ENCODE assay signal across 1 cellular context in genomic region chr10:24495666-24496065, GRCh38.
TF ChIP-seq lines count a peak whose summit lies in the region.

No MANE protein-coding gene starts in this region.

TF ChIP-seq in H1, 55 proteins besides CTCF, POLR2A, EP300 and RAD21:
- TF ChIP-seq TAF7 (optimal IDR thresholded peaks at IDR 0.05; ENCODE audit: borderline replicate concordance, low read depth, low read length): no peak
- TF ChIP-seq KDM5A (IDR thresholded peaks at IDR 0.05; ENCODE audit: low read length): no peak
- no peak for TF ChIP-seq USF2 (IDR thresholded peaks at IDR 0.05; ENCODE audit: low read length)
- TF ChIP-seq EZH2 (IDR thresholded peaks at IDR 0.05; ENCODE audit: low read depth, low read length, severe bottlenecking): no peak
- no peak for TF ChIP-seq ATF3 (IDR thresholded peaks at IDR 0.05; ENCODE audit: insufficient read depth, low read depth, low read length)
- TF ChIP-seq TBP (IDR thresholded peaks at IDR 0.05; ENCODE audit: low read depth, low read length): no peak
- no peak for TF ChIP-seq SAP30 (IDR thresholded peaks at IDR 0.05; ENCODE audit: insufficient read depth, insufficient replicate concordance, low read length)
- no peak for TF ChIP-seq YY1 (IDR thresholded peaks at IDR 0.05; ENCODE audit: low read depth, low read length)
- no peak for TF ChIP-seq FOSL1 (IDR thresholded peaks at IDR 0.05; ENCODE audit: insufficient read depth, low read depth, low read length)
- no peak for TF ChIP-seq JUND (IDR thresholded peaks at IDR 0.05; ENCODE audit: low read length)
